10 cellular contexts compared by ENCODE assay signal in the genomic region with DNA sequence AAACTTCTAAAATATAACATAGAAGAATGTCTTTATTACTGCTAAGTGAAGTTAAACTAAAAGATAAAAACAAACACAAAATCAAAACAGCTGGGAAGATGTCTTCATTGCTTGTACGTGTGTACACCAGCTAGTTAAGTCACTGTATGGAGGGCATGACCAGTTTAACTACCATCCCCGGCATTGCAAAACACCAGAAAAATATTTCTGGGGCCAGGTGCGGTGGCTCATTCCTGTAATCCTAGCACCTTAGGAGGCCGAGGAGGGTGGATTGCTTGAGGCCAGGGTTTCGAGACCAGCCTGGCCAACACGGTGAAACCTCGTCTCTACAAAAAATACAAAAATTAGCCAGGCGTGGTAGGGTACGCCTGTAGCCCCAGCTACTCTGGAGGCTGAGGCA. TPM values are rescaled to one million over a fixed set of nuclear protein-coding genes. Genes with fewer than 3 reads are reported as not detected.
"Had no signal": no experiment of that assay in that cellular context is flagged by ENCODE, and none has a peak within 500 bp of the region (broad histone marks: within the 10 kb centered on the region; RNA-seq: fewer than 3 reads in every experiment).

No MANE protein-coding gene starts in this region.

- ATAC-seq: HepG2 had no signal

- H3K9me3 Mint-ChIP-seq: IgD-negative memory B cell had no signal

- H3K27ac Mint-ChIP-seq: IgD-negative memory B cell had no signal

- FAIRE-seq: HepG2, HTR-8/SVneo had no signal

- H3K9ac ChIP-seq: KMS-11 had no signal

- H3K27ac ChIP-seq: HL-60, KMS-11 had no signal

- H3K36me3 Mint-ChIP-seq: IgD-negative memory B cell had no signal

- H3K4me3 Mint-ChIP-seq: IgD-negative memory B cell had no signal

- H3K27me3 Mint-ChIP-seq: IgD-negative memory B cell had no signal

- DNase-seq: IMR-90, KBM-7, KG1 had no signal

- H3K4me2 ChIP-seq: KMS-11 had no signal

RNA-seq across cellular contexts. Expression of a gene that starts 19.2 kb away (rescaled TPM):
- total RNA-seq: HepG2, HT-29, HT1080, IMR-90 had no signal
- polyA plus RNA-seq: HepG2, IgD-negative memory B cell, IMR-90 had no signal
